Comparison of ENCODE assay signal across 9 cellular contexts in the genomic region with DNA sequence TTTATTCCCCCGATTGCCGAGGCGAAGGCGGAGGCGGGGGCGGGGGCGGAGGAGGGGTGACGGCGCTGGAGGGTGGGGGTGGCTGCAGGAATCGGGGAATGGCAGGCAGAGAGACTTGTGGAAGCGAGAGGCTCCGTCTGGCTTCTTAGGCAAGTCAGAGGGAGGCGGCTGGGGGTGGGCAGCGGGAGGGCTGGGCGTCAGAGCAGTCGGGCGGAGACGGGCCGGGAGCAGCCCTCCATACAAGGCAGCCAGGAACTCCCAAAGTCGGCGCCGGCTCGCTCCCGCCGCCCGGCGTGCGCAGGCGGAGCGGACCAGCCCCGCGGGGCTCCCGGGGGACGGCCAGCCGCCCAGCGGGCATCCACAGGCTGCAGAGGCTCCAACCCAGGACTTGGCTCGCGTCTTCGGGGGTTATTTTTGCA. TPM values are rescaled to one million over a fixed set of nuclear protein-coding genes. Genes with fewer than 3 reads are reported as not detected.
A peak's percentile ranks its signal among the peaks of the same experiment; 100 is the strongest.
DNase-seq lines count a peak whose midpoint lies in the region; ATAC-seq and TF ChIP-seq lines count a peak whose summit lies in the region.
"Had no signal": no experiment of that assay in that cellular context is flagged by ENCODE, and none has a peak within 500 bp of the region (broad histone marks: within the 10 kb centered on the region; RNA-seq: fewer than 3 reads in every experiment).

No MANE protein-coding gene starts in this region.

- H3K36me3 Mint-ChIP-seq in activated CD8-positive, alpha-beta memory T cell treated with anti-CD3 and anti-CD28 coated beads, Interleukin-2, amount 10 ng/mL, durations not matched to agents 7 days and 5 days, result no peaks in the 10 kb centered on the region
- H3K36me3 Mint-ChIP-seq in activated T-cell treated with anti-CD3 and anti-CD28 coated beads, Interleukin-2, amount 50 U/mL, for 72 hours (ENCODE audit: insufficient read depth in 2 of 2), result no peaks in the 10 kb centered on the region
- no peaks in the 10 kb centered on the region for H3K36me3 Mint-ChIP-seq in neural crest cell (ENCODE audit: low read depth)

- TF ChIP-seq CTCF in neural crest cell (conservative IDR thresholded peaks at IDR 0.05), result peak; percentile 16

- CTCF ChIA-PET in activated CD8-positive, alpha-beta memory T cell treated with anti-CD3 and anti-CD28 coated beads, Interleukin-2, amount 10 ng/mL, durations not matched to agents 7 days and 5 days (lab: Charles Lee), result no interaction called here

- H3K27me3 Mint-ChIP-seq in activated CD8-positive, alpha-beta memory T cell treated with anti-CD3 and anti-CD28 coated beads, Interleukin-2, amount 10 ng/mL, durations not matched to agents 7 days and 5 days, result peaks cover 45% of the 10 kb centered on the region
- H3K27me3 Mint-ChIP-seq in activated T-cell treated with anti-CD3 and anti-CD28 coated beads, Interleukin-2, amount 50 U/mL, for 72 hours (ENCODE audit: low read depth), result peaks cover 55% of the 10 kb centered on the region
- H3K27me3 Mint-ChIP-seq in neural crest cell (ENCODE audit: low read depth), result peaks cover 75% of the 10 kb centered on the region

- ATAC-seq in activated CD8-positive, alpha-beta memory T cell treated with anti-CD3 and anti-CD28 coated beads, Interleukin-2, amount 10 ng/mL, durations not matched to agents 7 days and 5 days, result no peak
- peak; percentile 25 to 31 for ATAC-seq in activated T-cell treated with anti-CD3 and anti-CD28 coated beads, Interleukin-2, amount 50 U/mL, for 72 hours (replicated peaks in 1 of 2)
- ATAC-seq in GM18498 (IDR thresholded peaks at IDR 0.05; ENCODE audit: unreplicated experiment) (no peak), GM21619 (IDR thresholded peaks at IDR 0.05; ENCODE audit: unreplicated experiment) (no peak)

- no peaks in the 10 kb centered on the region for H3K9me3 Mint-ChIP-seq in activated CD8-positive, alpha-beta memory T cell treated with anti-CD3 and anti-CD28 coated beads, Interleukin-2, amount 10 ng/mL, durations not matched to agents 7 days and 5 days (ENCODE audit: low read depth)
- H3K9me3 Mint-ChIP-seq in activated T-cell treated with anti-CD3 and anti-CD28 coated beads, Interleukin-2, amount 50 U/mL, for 72 hours, result no peaks in the 10 kb centered on the region
- no peaks in the 10 kb centered on the region for H3K9me3 Mint-ChIP-seq in neural crest cell

- H3K27ac Mint-ChIP-seq in activated CD8-positive, alpha-beta memory T cell treated with anti-CD3 and anti-CD28 coated beads, Interleukin-2, amount 10 ng/mL, durations not matched to agents 7 days and 5 days, result no peak overlapping the region
- no peak overlapping the region for H3K27ac Mint-ChIP-seq in activated T-cell treated with anti-CD3 and anti-CD28 coated beads, Interleukin-2, amount 50 U/mL, for 72 hours
- no peak overlapping the region for H3K27ac Mint-ChIP-seq in neural crest cell (ENCODE audit: unreplicated experiment)

- peak; percentile 42 for DNase-seq in activated CD8-positive, alpha-beta memory T cell treated with anti-CD3 and anti-CD28 coated beads, Interleukin-2, amount 50 U/mL, for 48 hours
- DNase-seq in activated CD8-positive, alpha-beta memory T cell treated with anti-CD3 and anti-CD28 coated beads, Interleukin-2, amount 10 ng/mL, durations not matched to agents 7 days and 5 days, result no peak
- DNase-seq in NCI-H1930 (lab: John Stamatoyannopoulos, UW), result peak; percentile 56 to 65
- DNase-seq in activated T-cell treated with anti-CD3 and anti-CD28 coated beads, Interleukin-2, amount 50 U/mL, for 72 hours, result no peak
- peak; percentile 87 for DNase-seq in globus pallidus (ENCODE audit: low spot score)
- DNase-seq in neural crest cell (ENCODE audit: low read depth, low spot score), result peak; percentile 47

- H3K4me1 Mint-ChIP-seq in activated CD8-positive, alpha-beta memory T cell treated with anti-CD3 and anti-CD28 coated beads, Interleukin-2, amount 10 ng/mL, durations not matched to agents 7 days and 5 days, result no peaks in the 10 kb centered on the region
- H3K4me1 Mint-ChIP-seq in activated T-cell treated with anti-CD3 and anti-CD28 coated beads, Interleukin-2, amount 50 U/mL, for 72 hours (ENCODE audit: low read depth), result no peaks in the 10 kb centered on the region
- peaks cover 15% of the 10 kb centered on the region for H3K4me1 Mint-ChIP-seq in neural crest cell
- H3K4me1 Mint-ChIP-seq: central memory CD8-positive, alpha-beta T cell had no signal

- no peak overlapping the region for H3K4me3 Mint-ChIP-seq in activated CD8-positive, alpha-beta memory T cell treated with anti-CD3 and anti-CD28 coated beads, Interleukin-2, amount 10 ng/mL, durations not matched to agents 7 days and 5 days
- H3K4me3 Mint-ChIP-seq in activated T-cell treated with anti-CD3 and anti-CD28 coated beads, Interleukin-2, amount 50 U/mL, for 72 hours, result peak overlapping the region; percentile 65 to 68
- peak overlapping the region; percentile 90 for H3K4me3 Mint-ChIP-seq in neural crest cell

RNA-seq across cellular contexts. Expression of gene CACNA2D1, which starts 0.2 kb away (rescaled TPM):
- total RNA-seq in activated CD8-positive, alpha-beta memory T cell treated with anti-CD3 and anti-CD28 coated beads, Interleukin-2, amount 10 ng/mL, durations not matched to agents 7 days and 5 days, result under 1 TPM in 1 of 2 experiments, not detected in 1; 0.28 TPM
- under 1 TPM in 1 of 2 donors, not detected in 1; 0.46 TPM for total RNA-seq in activated T-cell treated with anti-CD3 and anti-CD28 coated beads, Interleukin-2, amount 50 U/mL, for 72 hours
- 3.1 and 4.5 TPM in 2 replicates for total RNA-seq in neural crest cell

Comparison
In these comparisons a context has a peak if more than half of its experiments do, and no peak if none do; other contexts are left out.
1. DNase-seq: peak in activated CD8-positive, alpha-beta memory T cell treated with anti-CD3 and anti-CD28 coated beads, Interleukin-2, amount 50 U/mL, for 48 hours (single experiment), NCI-H1930 (2 of 2), globus pallidus (single experiment) and neural crest cell (single experiment); none in activated CD8-positive, alpha-beta memory T cell treated with anti-CD3 and anti-CD28 coated beads, Interleukin-2, amount 10 ng/mL, durations not matched to agents 7 days and 5 days (single experiment) and activated T-cell treated with anti-CD3 and anti-CD28 coated beads, Interleukin-2, amount 50 U/mL, for 72 hours (0 of 2).
2. ATAC-seq: peak in activated T-cell treated with anti-CD3 and anti-CD28 coated beads, Interleukin-2, amount 50 U/mL, for 72 hours (2 of 2); none in activated CD8-positive, alpha-beta memory T cell treated with anti-CD3 and anti-CD28 coated beads, Interleukin-2, amount 10 ng/mL, durations not matched to agents 7 days and 5 days (single experiment), GM18498 (single experiment) and GM21619 (single experiment).